Comparison of ENCODE assay signal across 20 cellular contexts in genomic region chr16:28311413-28311812, GRCh38. TPM values are rescaled to one million over a fixed set of nuclear protein-coding genes. Genes with fewer than 3 reads are reported as not detected.
A peak's percentile ranks its signal among the peaks of the same experiment; 100 is the strongest.
DNase-seq lines count a peak whose midpoint lies in the region; ATAC-seq and TF ChIP-seq lines count a peak whose summit lies in the region.
"Had no signal": no experiment of that assay in that cellular context is flagged by ENCODE, and none has a peak within 500 bp of the region (broad histone marks: within the 10 kb centered on the region; RNA-seq: fewer than 3 reads in every experiment).

No MANE protein-coding gene starts in this region.

- no peak overlapping the region; a peak in 1 of 20 replicates for H3K4me3 ChIP-seq in BLaER1 treated with 17β-estradiol and CSF1 and Interleukin-3, amounts not matched to agents 10 nM and 100 nM
- no peak overlapping the region for H3K4me3 ChIP-seq in naive thymus-derived CD4-positive, alpha-beta T cell (ENCODE audit: low read length)
- no peak overlapping the region for H3K4me3 ChIP-seq in gastrocnemius medialis
- H3K4me3 ChIP-seq: GM23338, heart left ventricle, MG63, skin epidermis had no signal

- peaks cover 49 to 69% (median 60%) of the 10 kb centered on the region in 10 experiments for H3K4me1 ChIP-seq in BLaER1 treated with 17β-estradiol and CSF1 and Interleukin-3, amounts not matched to agents 10 nM and 100 nM
- peaks cover 47 to 55% of the 10 kb centered on the region in 2 donors for H3K4me1 ChIP-seq in naive thymus-derived CD4-positive, alpha-beta T cell (ENCODE audit: control insufficient read depth in 2 of 2, insufficient read depth in 2 of 2, low read length in 2 of 2)
- no peaks in the 10 kb centered on the region for H3K4me1 ChIP-seq in gastrocnemius medialis

- no peak for TF ChIP-seq POLR2A in gastrocnemius medialis (IDR thresholded peaks at IDR 0.05)

- peaks cover 47% of the 10 kb centered on the region for H3K4me1 Mint-ChIP-seq in activated CD4-positive, alpha-beta T cell treated with anti-CD3 and anti-CD28 coated beads for 36 hours
- peaks cover 69% of the 10 kb centered on the region for H3K4me1 Mint-ChIP-seq in activated CD8-positive, alpha-beta T cell treated with anti-CD3 and anti-CD28 coated beads for 36 hours (ENCODE audit: low read depth)
- peaks cover 29 to 88% (median 66%) of the 10 kb centered on the region in 7 donors for H3K4me1 Mint-ChIP-seq in naive thymus-derived CD4-positive, alpha-beta T cell
- H3K4me1 Mint-ChIP-seq in activated T-helper 1 cell treated with anti-CD3 and anti-CD28 coated beads, Interleukin-12 subunit alpha, Interleukin-12 subunit beta, Interleukin-2, Interleukin-4 antibody, amounts not matched to agents 30 ng/mL and 10 ng/mL and 1 ng/mL, durations not matched to agents 14 hours and 24 hours and 36 hours (ENCODE audit: low read depth): peaks cover 24% of the 10 kb centered on the region
- H3K4me1 Mint-ChIP-seq: GM23338 had no signal

- peak overlapping the region; percentile 80 to 89 (median 87) for H3K4me2 ChIP-seq in BLaER1 treated with 17β-estradiol and CSF1 and Interleukin-3, amounts not matched to agents 10 nM and 100 nM
- H3K4me2 ChIP-seq: GM23338 had no signal

- in situ Hi-C loops in gastrocnemius medialis (cut with MboI; ENCODE audit: low sequenced_read_pairs in 4 of 4): no loop called here

- H3K27ac ChIP-seq in BLaER1 treated with 17β-estradiol and CSF1 and Interleukin-3, amounts not matched to agents 10 nM and 100 nM: peak overlapping the region in 9 of 11 experiments; percentile 83 to 93 (median 88); a peak in 18 of 22 replicates
- H3K27ac ChIP-seq in naive thymus-derived CD4-positive, alpha-beta T cell (ENCODE audit: low read depth, low read length): peak overlapping the region; percentile 77
- no peak overlapping the region for H3K27ac ChIP-seq in gastrocnemius medialis
- H3K27ac ChIP-seq: neutrophil had no signal

- no peak for ATAC-seq in activated CD4-positive, alpha-beta T cell treated with anti-CD3 and anti-CD28 coated beads for 36 hours
- no peak for ATAC-seq in activated CD8-positive, alpha-beta T cell treated with anti-CD3 and anti-CD28 coated beads for 36 hours
- ATAC-seq in naive thymus-derived CD4-positive, alpha-beta T cell: no peak
- ATAC-seq in omental fat pad (ENCODE audit: low FRiP score) (no peak), gastrocnemius medialis (no peak)
- ATAC-seq: GM23338, heart left ventricle had no signal

- H3K27me3 ChIP-seq in BLaER1 treated with 17β-estradiol and CSF1 and Interleukin-3, amounts not matched to agents 10 nM and 100 nM: no peaks in the 10 kb centered on the region
- H3K27me3 ChIP-seq in naive thymus-derived CD4-positive, alpha-beta T cell (ENCODE audit: control insufficient read depth in 2 of 2, insufficient read depth in 2 of 2, low read length in 2 of 2): no peaks in the 10 kb centered on the region
- no peaks in the 10 kb centered on the region for H3K27me3 ChIP-seq in gastrocnemius medialis
- H3K27me3 ChIP-seq: heart left ventricle, neutrophil had no signal

- H3K9ac ChIP-seq in BLaER1 treated with 17β-estradiol and CSF1 and Interleukin-3, amounts not matched to agents 10 nM and 100 nM: peak overlapping the region in 10 of 11 experiments; percentile 24 to 80 (median 76); a peak in 17 of 22 replicates

- no peaks in the 10 kb centered on the region for H3K9me3 ChIP-seq in BLaER1 treated with 17β-estradiol and CSF1 and Interleukin-3, amounts not matched to agents 10 nM and 100 nM (replicated peaks in 1 of 11)
- no peaks in the 10 kb centered on the region for H3K9me3 ChIP-seq in naive thymus-derived CD4-positive, alpha-beta T cell (ENCODE audit: control insufficient read depth in 2 of 3, low read length in 3 of 3)
- no peaks in the 10 kb centered on the region for H3K9me3 ChIP-seq in gastrocnemius medialis
- H3K9me3 ChIP-seq: heart left ventricle, MG63, neutrophil had no signal

- intact Hi-C loops in activated CD4-positive, alpha-beta T cell treated with anti-CD3 and anti-CD28 coated beads for 36 hours (cut with DNase I, micrococcal nuclease): loop anchor here in 1 of 2 experiments (5.0 kb wide), 3 partner anchors 99 to 241 kb away; partner anchors contain the start of genes APOBR, CLN3, SGF29 and XPO6
- intact Hi-C loops in activated CD8-positive, alpha-beta T cell treated with anti-CD3 and anti-CD28 coated beads for 36 hours (cut with micrococcal nuclease): no loop called here
- intact Hi-C loops in naive thymus-derived CD4-positive, alpha-beta T cell (cut with micrococcal nuclease): no loop called here
- intact Hi-C loops in activated T-helper 1 cell treated with anti-CD3 and anti-CD28 coated beads, Interleukin-12 subunit alpha, Interleukin-12 subunit beta, Interleukin-2, Interleukin-4 antibody, amounts not matched to agents 30 ng/mL and 10 ng/mL and 1 ng/mL, durations not matched to agents 14 hours and 24 hours and 36 hours (cut with micrococcal nuclease): no loop called here
- intact Hi-C loops in gastrocnemius medialis (cut with DNase I; ENCODE audit: low total_unique reads): no loop called here

- H3K27ac Mint-ChIP-seq in activated CD4-positive, alpha-beta T cell treated with anti-CD3 and anti-CD28 coated beads for 36 hours: peak overlapping the region; percentile 91
- H3K27ac Mint-ChIP-seq in activated CD8-positive, alpha-beta T cell treated with anti-CD3 and anti-CD28 coated beads for 36 hours: peak overlapping the region; percentile 96
- peak overlapping the region; percentile 84 to 99 (median 97) for H3K27ac Mint-ChIP-seq in naive thymus-derived CD4-positive, alpha-beta T cell
- H3K27ac Mint-ChIP-seq in activated T-helper 1 cell treated with anti-CD3 and anti-CD28 coated beads, Interleukin-12 subunit alpha, Interleukin-12 subunit beta, Interleukin-2, Interleukin-4 antibody, amounts not matched to agents 30 ng/mL and 10 ng/mL and 1 ng/mL, durations not matched to agents 14 hours and 24 hours and 36 hours: no peak overlapping the region
- H3K27ac Mint-ChIP-seq: GM23338 had no signal

- H4K20me1 ChIP-seq in BLaER1 treated with 17β-estradiol and CSF1 and Interleukin-3, amounts not matched to agents 10 nM and 100 nM: peaks cover 0 to 14% (median 0%) of the 10 kb centered on the region in 11 experiments; a peak in 3 of 22 replicates

- TF ChIP-seq CTCF in activated CD8-positive, alpha-beta T cell treated with anti-CD3 and anti-CD28 coated beads for 36 hours (IDR thresholded peaks at IDR 0.05): no peak
- TF ChIP-seq CTCF in omental fat pad (IDR thresholded peaks at IDR 0.05) (no peak), gastrocnemius medialis (IDR thresholded peaks at IDR 0.05 in 4 of 5, conservative IDR thresholded peaks at IDR 0.05 in 1 of 5) (no peak)

- no peaks in the 10 kb centered on the region for H3K9me3 Mint-ChIP-seq in activated CD4-positive, alpha-beta T cell treated with anti-CD3 and anti-CD28 coated beads for 36 hours (ENCODE audit: low read depth)
- H3K9me3 Mint-ChIP-seq in activated CD8-positive, alpha-beta T cell treated with anti-CD3 and anti-CD28 coated beads for 36 hours: peaks cover 9% of the 10 kb centered on the region
- peaks cover 0 to 1% (median 0%) of the 10 kb centered on the region in 11 donors for H3K9me3 Mint-ChIP-seq in naive thymus-derived CD4-positive, alpha-beta T cell
- no peaks in the 10 kb centered on the region for H3K9me3 Mint-ChIP-seq in activated T-helper 1 cell treated with anti-CD3 and anti-CD28 coated beads, Interleukin-12 subunit alpha, Interleukin-12 subunit beta, Interleukin-2, Interleukin-4 antibody, amounts not matched to agents 30 ng/mL and 10 ng/mL and 1 ng/mL, durations not matched to agents 14 hours and 24 hours and 36 hours
- H3K9me3 Mint-ChIP-seq: GM23338 had no signal

- no peak for DNase-seq in activated CD4-positive, alpha-beta T cell treated with anti-CD3 and anti-CD28 coated beads for 36 hours
- DNase-seq in activated CD4-positive, alpha-beta T cell treated with anti-CD3 and anti-CD28 coated beads, Interleukin-2, amount 50 U/mL, for 48 hours: no peak
- no peak for DNase-seq in activated CD8-positive, alpha-beta T cell treated with anti-CD3 and anti-CD28 coated beads for 36 hours
- DNase-seq in naive thymus-derived CD4-positive, alpha-beta T cell: no peak
- DNase-seq in omental fat pad (ENCODE audit: low spot score): no peak
- DNase-seq in activated T-helper 1 cell treated with anti-CD3 and anti-CD28 coated beads, Interleukin-12 subunit alpha, Interleukin-12 subunit beta, Interleukin-2, Interleukin-4 antibody, amounts not matched to agents 30 ng/mL and 10 ng/mL and 1 ng/mL, durations not matched to agents 14 hours and 24 hours and 36 hours (ENCODE audit: low spot score): no peak
- DNase-seq in gastrocnemius medialis: no peak
- DNase-seq: DMS79 treated with DMSO at 0.1 percent for 48 hours, heart left ventricle, MG63, NCI-H1417, NCI-H2081, substantia nigra had no signal

- POLR2A ChIA-PET in activated CD4-positive, alpha-beta T cell treated with anti-CD3 and anti-CD28 coated beads for 36 hours (lab: Charles Lee): no interaction called here
- POLR2A ChIA-PET in activated CD8-positive, alpha-beta T cell treated with anti-CD3 and anti-CD28 coated beads for 36 hours (lab: Charles Lee): interaction anchor here (1.2 to 4.7 kb wide), 3 partner anchors 12 to 19 kb away, joined by 3 to 30 read pairs (median 7); partner anchors contain the start of gene SBK1
- POLR2A ChIA-PET in naive thymus-derived CD4-positive, alpha-beta T cell (lab: Charles Lee): interaction anchor here (0.6 to 11.7 kb wide), 4 partner anchors 15 to 244 kb away, joined by 3 to 205 read pairs (median 88); partner anchors contain the start of gene SBK1

- CTCF ChIA-PET in activated CD4-positive, alpha-beta T cell treated with anti-CD3 and anti-CD28 coated beads for 36 hours (lab: Charles Lee): interaction anchor here (0.7 kb wide), 2 partner anchors 19 to 88 kb away, joined by 3 read pairs; partner anchors contain the start of gene SBK1
- CTCF ChIA-PET in activated CD8-positive, alpha-beta T cell treated with anti-CD3 and anti-CD28 coated beads for 36 hours (lab: Charles Lee): interaction anchor here (0.8 to 3.7 kb wide), 4 partner anchors 10 to 18 kb away, joined by 3 to 17 read pairs (median 3); no protein-coding TSS in a partner anchor
- CTCF ChIA-PET in naive thymus-derived CD4-positive, alpha-beta T cell (lab: Charles Lee): interaction anchor here (1.5 to 7.0 kb wide), 2 partner anchors 11 to 32 kb away, joined by 4 to 74 read pairs; no protein-coding TSS in a partner anchor

- peaks cover 3% of the 10 kb centered on the region for H3K36me3 Mint-ChIP-seq in activated CD4-positive, alpha-beta T cell treated with anti-CD3 and anti-CD28 coated beads for 36 hours (ENCODE audit: low read depth)
- peaks cover 16% of the 10 kb centered on the region for H3K36me3 Mint-ChIP-seq in activated CD8-positive, alpha-beta T cell treated with anti-CD3 and anti-CD28 coated beads for 36 hours (ENCODE audit: low read depth)
- H3K36me3 Mint-ChIP-seq in naive thymus-derived CD4-positive, alpha-beta T cell: peaks cover 0 to 17% (median 12%) of the 10 kb centered on the region in 5 donors
- H3K36me3 Mint-ChIP-seq in activated T-helper 1 cell treated with anti-CD3 and anti-CD28 coated beads, Interleukin-12 subunit alpha, Interleukin-12 subunit beta, Interleukin-2, Interleukin-4 antibody, amounts not matched to agents 30 ng/mL and 10 ng/mL and 1 ng/mL, durations not matched to agents 14 hours and 24 hours and 36 hours (ENCODE audit: low read depth): no peaks in the 10 kb centered on the region

- peaks cover 0 to 9% (median 0%) of the 10 kb centered on the region in 11 experiments; a peak in 5 of 22 replicates for H3K36me3 ChIP-seq in BLaER1 treated with 17β-estradiol and CSF1 and Interleukin-3, amounts not matched to agents 10 nM and 100 nM
- peaks cover 0 to 6% (median 0%) of the 10 kb centered on the region in 3 experiments for H3K36me3 ChIP-seq in naive thymus-derived CD4-positive, alpha-beta T cell (ENCODE audit: control insufficient read depth in 2 of 3, insufficient read depth in 3 of 3, low read length in 3 of 3)
- H3K36me3 ChIP-seq in gastrocnemius medialis: no peaks in the 10 kb centered on the region
- H3K36me3 ChIP-seq: heart left ventricle, MG63, neutrophil had no signal

- H3K4me3 Mint-ChIP-seq in activated CD4-positive, alpha-beta T cell treated with anti-CD3 and anti-CD28 coated beads for 36 hours: no peak overlapping the region
- H3K4me3 Mint-ChIP-seq in activated CD8-positive, alpha-beta T cell treated with anti-CD3 and anti-CD28 coated beads for 36 hours: peak overlapping the region; percentile 55
- H3K4me3 Mint-ChIP-seq in naive thymus-derived CD4-positive, alpha-beta T cell: peak overlapping the region in 9 of 10 donors; percentile 16 to 82 (median 76)
- no peak overlapping the region for H3K4me3 Mint-ChIP-seq in activated T-helper 1 cell treated with anti-CD3 and anti-CD28 coated beads, Interleukin-12 subunit alpha, Interleukin-12 subunit beta, Interleukin-2, Interleukin-4 antibody, amounts not matched to agents 30 ng/mL and 10 ng/mL and 1 ng/mL, durations not matched to agents 14 hours and 24 hours and 36 hours
- H3K4me3 Mint-ChIP-seq: GM23338 had no signal

- no peaks in the 10 kb centered on the region for H3K27me3 Mint-ChIP-seq in activated CD4-positive, alpha-beta T cell treated with anti-CD3 and anti-CD28 coated beads for 36 hours
- no peaks in the 10 kb centered on the region for H3K27me3 Mint-ChIP-seq in activated CD8-positive, alpha-beta T cell treated with anti-CD3 and anti-CD28 coated beads for 36 hours
- no peaks in the 10 kb centered on the region for H3K27me3 Mint-ChIP-seq in naive thymus-derived CD4-positive, alpha-beta T cell
- H3K27me3 Mint-ChIP-seq in activated T-helper 1 cell treated with anti-CD3 and anti-CD28 coated beads, Interleukin-12 subunit alpha, Interleukin-12 subunit beta, Interleukin-2, Interleukin-4 antibody, amounts not matched to agents 30 ng/mL and 10 ng/mL and 1 ng/mL, durations not matched to agents 14 hours and 24 hours and 36 hours (ENCODE audit: insufficient read depth): peaks cover 2% of the 10 kb centered on the region

RNA-seq across cellular contexts. Expression of gene SBK1, which starts 19.1 kb away (rescaled TPM):
- 1 to 10 TPM; 6.5 to 6.6 TPM for total RNA-seq in activated CD4-positive, alpha-beta T cell treated with anti-CD3 and anti-CD28 coated beads for 36 hours
- 10 to 100 TPM; 35.3 to 35.9 TPM for total RNA-seq in activated CD8-positive, alpha-beta T cell treated with anti-CD3 and anti-CD28 coated beads for 36 hours
- 10 to 100 TPM in 4 of 5 experiments, 1 to 10 TPM in 1; 6.0 to 19.9 (median 17.9) TPM for total RNA-seq in naive thymus-derived CD4-positive, alpha-beta T cell
- 10 to 100 TPM in 1 of 2 donors, 1 to 10 TPM in 1; 4.2 to 10.0 TPM for polyA plus RNA-seq in naive thymus-derived CD4-positive, alpha-beta T cell
- total RNA-seq in omental fat pad (under 1 TPM in 3 of 4 donors, not detected in 1; 0.09 to 0.38 (median 0.12) TPM), gastrocnemius medialis (1 to 10 TPM; 1.8 to 6.4 (median 4.5) TPM)
- total RNA-seq in activated T-helper 1 cell treated with anti-CD3 and anti-CD28 coated beads, Interleukin-12 subunit alpha, Interleukin-12 subunit beta, Interleukin-2, Interleukin-4 antibody, amounts not matched to agents 30 ng/mL and 10 ng/mL and 1 ng/mL, durations not matched to agents 14 hours and 24 hours and 36 hours: 0.73 and 0.80 TPM in 2 replicates
- total RNA-seq: lung microvascular endothelial cell had no signal

RNA-seq across cellular contexts. Expression of gene NPIPB6, which starts 51.9 kb away (rescaled TPM):
- 1 to 10 TPM; 1.7 to 1.8 TPM for total RNA-seq in activated CD4-positive, alpha-beta T cell treated with anti-CD3 and anti-CD28 coated beads for 36 hours
- total RNA-seq in activated CD8-positive, alpha-beta T cell treated with anti-CD3 and anti-CD28 coated beads for 36 hours: under 1 TPM in 1 of 2 experiments, not detected in 1; 0.52 TPM
- 1 to 10 TPM; 2.5 to 7.3 (median 5.6) TPM for total RNA-seq in naive thymus-derived CD4-positive, alpha-beta T cell
- not detected for polyA plus RNA-seq in naive thymus-derived CD4-positive, alpha-beta T cell
- total RNA-seq in omental fat pad: 1 to 10 TPM in 3 of 4 donors, not detected in 1; 2.7 to 3.1 (median 3.1) TPM
- total RNA-seq in activated T-helper 1 cell treated with anti-CD3 and anti-CD28 coated beads, Interleukin-12 subunit alpha, Interleukin-12 subunit beta, Interleukin-2, Interleukin-4 antibody, amounts not matched to agents 30 ng/mL and 10 ng/mL and 1 ng/mL, durations not matched to agents 14 hours and 24 hours and 36 hours: 2.6 and 4.1 TPM in 2 replicates
- 10 to 100 TPM in 1 of 4 donors, under 1 TPM in 2, not detected in 1; 0.38 to 10.9 (median 0.53) TPM for total RNA-seq in gastrocnemius medialis
- total RNA-seq: A172, lung microvascular endothelial cell, pulmonary artery endothelial cell had no signal

Comparison
In these comparisons a context has a peak if more than half of its experiments do, and no peak if none do; other contexts are left out.
1. H3K4me3 Mint-ChIP-seq: peak in activated CD8-positive, alpha-beta T cell treated with anti-CD3 and anti-CD28 coated beads for 36 hours (single experiment) and naive thymus-derived CD4-positive, alpha-beta T cell (9 of 10); none in activated CD4-positive, alpha-beta T cell treated with anti-CD3 and anti-CD28 coated beads for 36 hours (single experiment) and activated T-helper 1 cell treated with anti-CD3 and anti-CD28 coated beads, Interleukin-12 subunit alpha, Interleukin-12 subunit beta, Interleukin-2, Interleukin-4 antibody, amounts not matched to agents 30 ng/mL and 10 ng/mL and 1 ng/mL, durations not matched to agents 14 hours and 24 hours and 36 hours (single experiment).
2. H3K27ac ChIP-seq: peak in BLaER1 treated with 17β-estradiol and CSF1 and Interleukin-3, amounts not matched to agents 10 nM and 100 nM (9 of 11) and naive thymus-derived CD4-positive, alpha-beta T cell (single experiment); none in gastrocnemius medialis (0 of 4).